In genomic region chr7:105621617-105622016, GRCh38 we compare ENCODE assay signal across 17 cellular contexts. TPM values are rescaled to one million over a fixed set of nuclear protein-coding genes. Genes with fewer than 3 reads are reported as not detected.
DNase-seq lines count a peak whose midpoint lies in the region; ATAC-seq and TF ChIP-seq lines count a peak whose summit lies in the region.
"Had no signal": no experiment of that assay in that cellular context is flagged by ENCODE, and none has a peak within 500 bp of the region (broad histone marks: within the 10 kb centered on the region; RNA-seq: fewer than 3 reads in every experiment).

No MANE protein-coding gene starts in this region.

- TF ChIP-seq POLR2A in breast epithelium (IDR thresholded peaks at IDR 0.05): no peak

- POLR2A ChIA-PET in MCF 10A (lab: Yijun Ruan, JAX): no interaction called here

- H3K27me3 Mint-ChIP-seq in MCF 10A (ENCODE audit: insufficient read depth, unreplicated experiment) (no peaks in the 10 kb centered on the region), T-helper 17 cell (no peaks in the 10 kb centered on the region)

- H3K4me1 ChIP-seq in breast epithelium (no peaks in the 10 kb centered on the region), fibroblast of lung (ENCODE audit: control insufficient read depth, extremely low read depth, insufficient read depth, low read length) (no peaks in the 10 kb centered on the region)
- H3K4me1 ChIP-seq: A549 had no signal

- H3K4me1 Mint-ChIP-seq in MCF 10A (ENCODE audit: insufficient read depth, unreplicated experiment) (no peaks in the 10 kb centered on the region), T-helper 17 cell (peaks cover 2% of the 10 kb centered on the region)

- H3K9me3 ChIP-seq in breast epithelium: no peaks in the 10 kb centered on the region
- no peaks in the 10 kb centered on the region for H3K9me3 ChIP-seq in fibroblast of lung (ENCODE audit: control insufficient read depth, insufficient read depth, low read depth, low read length)
- no peaks in the 10 kb centered on the region for H3K9me3 ChIP-seq in T-helper 17 cell (ENCODE audit: control insufficient read depth, low read length, poor library complexity, severe bottlenecking)

- TF ChIP-seq CTCF in MCF 10A (IDR thresholded peaks at IDR 0.05; ENCODE audit: unreplicated experiment): no peak
- no peak for TF ChIP-seq CTCF in breast epithelium (IDR thresholded peaks at IDR 0.05)
- no peak for TF ChIP-seq CTCF in fibroblast of lung (conservative IDR thresholded peaks at IDR 0.05 in 1 of 2, IDR thresholded peaks at IDR 0.05 in 1 of 2; ENCODE audit: low read depth in 1 of 2, low read length in 2 of 2)

- no peaks in the 10 kb centered on the region for H3K79me2 ChIP-seq in fibroblast of lung (ENCODE audit: control insufficient read depth, insufficient read depth, low read length)

- ATAC-seq in T-helper 17 cell: no peak
- ATAC-seq: A549, GM12878 had no signal

- H3K36me3 Mint-ChIP-seq in MCF 10A (ENCODE audit: insufficient read depth, unreplicated experiment) (peaks cover 17% of the 10 kb centered on the region), T-helper 17 cell (ENCODE audit: low read depth) (peaks cover 11% of the 10 kb centered on the region)

- no TSS peak for BruUV-seq in MCF 10A (replicated peaks; lab: Mats Ljungman, UMichigan)

- CTCF ChIA-PET in MCF 10A (lab: Yijun Ruan, JAX): interaction anchor here (0.6 kb wide), 1 partner anchor 139 kb away, joined by 3 read pairs; no protein-coding TSS in a partner anchor

- H3K4me3 Mint-ChIP-seq in MCF 10A (ENCODE audit: unreplicated experiment) (no peak overlapping the region), T-helper 17 cell (no peak overlapping the region)

- H3K9ac ChIP-seq in fibroblast of lung (ENCODE audit: insufficient read depth, low read length): no peak overlapping the region

- DNase-seq in MCF 10A (ENCODE audit: unreplicated experiment): no peak
- DNase-seq in breast epithelium (ENCODE audit: low spot score in 2 of 2): no peak
- DNase-seq in fibroblast of lung (ENCODE audit: low read depth in 2 of 2): peak; percentile 57 to 65
- peak; percentile 46 for DNase-seq in myocyte (ENCODE audit: low read depth)
- peak; percentile 63 for DNase-seq in ureter (ENCODE audit: low spot score)
- no peak for DNase-seq in T-helper 17 cell
- no peak for DNase-seq in NCI-H524 treated with DMSO at 0.1 percent for 48 hours (lab: John Stamatoyannopoulos, UW)
- no peak for DNase-seq in NCI-H774 (lab: John Stamatoyannopoulos, UW)
- DNase-seq: activated CD4-positive, CD25-positive, alpha-beta regulatory T cell treated with anti-CD3 and anti-CD28 coated beads, Interleukin-2, amount 50 U/mL, for 72 hours; DMS153; NCI-H187; NK-92 treated with Interleukin-12 subunit alpha and Interleukin-12 subunit beta, amount 100 ng/mL, for 24 hours; small intestine had no signal

- H3K9me3 Mint-ChIP-seq in MCF 10A (ENCODE audit: unreplicated experiment): peaks cover 9% of the 10 kb centered on the region

- intact Hi-C loops in MCF 10A (cut with micrococcal nuclease) (no loop called here), breast epithelium (cut with DNase I; ENCODE audit: low total_unique reads) (no loop called here)

- peak overlapping the region; percentile 3 for H3K27ac Mint-ChIP-seq in MCF 10A (ENCODE audit: low read depth, unreplicated experiment)
- no peak overlapping the region for H3K27ac Mint-ChIP-seq in T-helper 17 cell

- no peak overlapping the region for H2AFZ ChIP-seq in fibroblast of lung (ENCODE audit: low read length)

- H3K4me3 ChIP-seq in breast epithelium: no peak overlapping the region
- no peak overlapping the region for H3K4me3 ChIP-seq in fibroblast of lung (replicated peaks in 1 of 4; ENCODE audit: control extremely low read depth in 1 of 4, insufficient read depth in 1 of 4, low read depth in 3 of 4, low read length in 4 of 4)
- H3K4me3 ChIP-seq: A549, GM12878 had no signal

- H3K4me2 ChIP-seq in fibroblast of lung (ENCODE audit: extremely low read depth, insufficient read depth, low read length): no peak overlapping the region
- H3K4me2 ChIP-seq: A549 had no signal

- H4K20me1 ChIP-seq in fibroblast of lung (ENCODE audit: control insufficient read depth, extremely low read depth, insufficient read depth, low read length): no peaks in the 10 kb centered on the region

- H3K27ac ChIP-seq in breast epithelium (no peak overlapping the region), fibroblast of lung (ENCODE audit: insufficient read depth, low read length) (no peak overlapping the region)
- H3K27ac ChIP-seq: A549, epithelial cell of prostate had no signal

- H3K27me3 ChIP-seq in breast epithelium: no peaks in the 10 kb centered on the region
- H3K27me3 ChIP-seq in fibroblast of lung (ENCODE audit: control insufficient read depth, insufficient read depth, low read length): no peaks in the 10 kb centered on the region

- H3K36me3 ChIP-seq in breast epithelium (peaks cover 6% of the 10 kb centered on the region), fibroblast of lung (ENCODE audit: control insufficient read depth, insufficient read depth, low read length) (no peaks in the 10 kb centered on the region)

RNA-seq across cellular contexts. Expression of gene EFCAB10, which starts 40.3 kb away (rescaled TPM):
- not detected in 2 replicates for total RNA-seq in MCF 10A (2022)
- not detected for total RNA-seq in breast epithelium
- not detected in 2 replicates for total RNA-seq in fibroblast of lung
- polyA plus RNA-seq in fibroblast of lung: not detected in 2 replicates
- polyA plus RNA-seq in fibroblast of lung (2012): 0.13 and 0.15 TPM in 2 replicates
- not detected in 2 replicates for polyA minus RNA-seq in fibroblast of lung (ENCODE audit: low replicate concordance)
- total RNA-seq in myocyte: 0.42 TPM in 1 of 2 replicates, not detected in the other
- polyA plus RNA-seq in myocyte (2012): 0.50 TPM
- not detected for total RNA-seq in ureter
- 1 to 10 TPM; 1.0 to 1.5 TPM for total RNA-seq in T-helper 17 cell
- total RNA-seq: GM12878, H4 had no signal
- polyA plus RNA-seq: small intestine had no signal

Comparison
In these comparisons a context has a peak if more than half of its experiments do, and no peak if none do; other contexts are left out.
1. DNase-seq: peak in fibroblast of lung (2 of 2), myocyte (single experiment) and ureter (single experiment); none in MCF 10A (single experiment), breast epithelium (0 of 2), T-helper 17 cell (0 of 3), NCI-H524 treated with DMSO at 0.1 percent for 48 hours (single experiment) and NCI-H774 (single experiment).